ENCODE assay signal across 1 cellular context in the genomic region with DNA sequence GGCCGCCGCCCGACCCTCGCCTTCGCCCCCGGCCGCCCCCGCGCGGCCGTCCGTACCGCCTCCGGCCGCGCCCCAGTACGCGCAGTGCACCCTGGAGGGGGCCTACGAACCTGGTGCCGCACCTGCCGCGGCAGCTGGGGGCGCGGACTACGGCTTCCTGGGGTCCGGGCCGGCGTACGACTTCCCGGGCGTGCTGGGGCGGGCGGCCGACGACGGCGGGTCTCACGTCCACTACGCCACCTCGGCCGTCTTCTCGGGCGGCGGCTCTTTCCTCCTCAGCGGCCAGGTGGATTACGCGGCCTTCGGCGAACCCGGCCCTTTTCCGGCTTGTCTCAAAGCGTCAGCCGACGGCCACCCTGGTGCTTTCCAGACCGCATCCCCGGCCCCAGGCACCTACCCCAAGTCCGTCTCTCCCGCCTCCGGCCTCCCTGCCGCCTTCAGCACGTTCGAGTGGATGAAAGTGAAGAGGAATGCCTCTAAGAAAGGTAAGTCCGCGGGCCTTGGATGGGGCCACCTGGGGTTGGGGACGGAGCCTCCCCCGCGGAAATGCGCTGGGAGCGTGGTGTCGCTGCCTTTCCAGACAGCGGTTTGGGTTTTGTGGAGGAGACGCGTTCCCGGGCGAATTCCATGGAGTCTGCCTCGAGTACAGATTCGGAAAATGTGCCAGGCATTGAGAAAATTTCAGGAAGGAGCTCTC.
A peak's percentile ranks its signal among the peaks of the same experiment; 100 is the strongest.
TF ChIP-seq lines count a peak whose summit lies in the region.

No MANE protein-coding gene starts in this region.

TF ChIP-seq in HEK293, 187 proteins besides CTCF, POLR2A, EP300 and RAD21 (continued from another document):
- TF ChIP-seq, protein P1, sequence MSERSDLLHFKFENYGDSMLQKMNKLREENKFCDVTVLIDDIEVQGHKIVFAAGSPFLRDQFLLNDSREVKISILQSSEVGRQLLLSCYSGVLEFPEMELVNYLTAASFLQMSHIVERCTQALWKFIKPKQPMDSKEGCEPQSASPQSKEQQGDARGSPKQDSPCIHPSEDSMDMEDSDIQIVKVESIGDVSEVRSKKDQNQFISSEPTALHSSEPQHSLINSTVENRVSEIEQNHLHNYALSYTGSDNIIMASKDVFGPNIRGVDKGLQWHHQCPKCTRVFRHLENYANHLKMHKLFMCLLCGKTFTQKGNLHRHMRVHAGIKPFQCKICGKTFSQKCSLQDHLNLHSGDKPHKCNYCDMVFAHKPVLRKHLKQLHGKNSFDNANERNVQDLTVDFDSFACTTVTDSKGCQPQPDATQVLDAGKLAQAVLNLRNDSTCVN (tag by site-specific recombination; optimal IDR thresholded peaks at IDR 0.05): no peak
- TF ChIP-seq ZNF549 (tag by site-specific recombination; IDR thresholded peaks at IDR 0.05) (no peak), ZNF37A (tag by site-specific recombination; IDR thresholded peaks at IDR 0.05) (no peak), ZNF202 (tag by site-specific recombination; IDR thresholded peaks at IDR 0.05; ENCODE audit: borderline replicate concordance) (peak; percentile 19; the same call in 1 of the 2 replicates), ZNF626 (tag by site-specific recombination; IDR thresholded peaks at IDR 0.05) (no peak)
- TF ChIP-seq, protein P2, sequence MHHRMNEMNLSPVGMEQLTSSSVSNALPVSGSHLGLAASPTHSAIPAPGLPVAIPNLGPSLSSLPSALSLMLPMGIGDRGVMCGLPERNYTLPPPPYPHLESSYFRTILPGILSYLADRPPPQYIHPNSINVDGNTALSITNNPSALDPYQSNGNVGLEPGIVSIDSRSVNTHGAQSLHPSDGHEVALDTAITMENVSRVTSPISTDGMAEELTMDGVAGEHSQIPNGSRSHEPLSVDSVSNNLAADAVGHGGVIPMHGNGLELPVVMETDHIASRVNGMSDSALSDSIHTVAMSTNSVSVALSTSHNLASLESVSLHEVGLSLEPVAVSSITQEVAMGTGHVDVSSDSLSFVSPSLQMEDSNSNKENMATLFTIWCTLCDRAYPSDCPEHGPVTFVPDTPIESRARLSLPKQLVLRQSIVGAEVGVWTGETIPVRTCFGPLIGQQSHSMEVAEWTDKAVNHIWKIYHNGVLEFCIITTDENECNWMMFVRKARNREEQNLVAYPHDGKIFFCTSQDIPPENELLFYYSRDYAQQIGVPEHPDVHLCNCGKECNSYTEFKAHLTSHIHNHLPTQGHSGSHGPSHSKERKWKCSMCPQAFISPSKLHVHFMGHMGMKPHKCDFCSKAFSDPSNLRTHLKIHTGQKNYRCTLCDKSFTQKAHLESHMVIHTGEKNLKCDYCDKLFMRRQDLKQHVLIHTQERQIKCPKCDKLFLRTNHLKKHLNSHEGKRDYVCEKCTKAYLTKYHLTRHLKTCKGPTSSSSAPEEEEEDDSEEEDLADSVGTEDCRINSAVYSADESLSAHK (tag by site-specific recombination; IDR thresholded peaks at IDR 0.05): no peak
- TF ChIP-seq, protein P3, sequence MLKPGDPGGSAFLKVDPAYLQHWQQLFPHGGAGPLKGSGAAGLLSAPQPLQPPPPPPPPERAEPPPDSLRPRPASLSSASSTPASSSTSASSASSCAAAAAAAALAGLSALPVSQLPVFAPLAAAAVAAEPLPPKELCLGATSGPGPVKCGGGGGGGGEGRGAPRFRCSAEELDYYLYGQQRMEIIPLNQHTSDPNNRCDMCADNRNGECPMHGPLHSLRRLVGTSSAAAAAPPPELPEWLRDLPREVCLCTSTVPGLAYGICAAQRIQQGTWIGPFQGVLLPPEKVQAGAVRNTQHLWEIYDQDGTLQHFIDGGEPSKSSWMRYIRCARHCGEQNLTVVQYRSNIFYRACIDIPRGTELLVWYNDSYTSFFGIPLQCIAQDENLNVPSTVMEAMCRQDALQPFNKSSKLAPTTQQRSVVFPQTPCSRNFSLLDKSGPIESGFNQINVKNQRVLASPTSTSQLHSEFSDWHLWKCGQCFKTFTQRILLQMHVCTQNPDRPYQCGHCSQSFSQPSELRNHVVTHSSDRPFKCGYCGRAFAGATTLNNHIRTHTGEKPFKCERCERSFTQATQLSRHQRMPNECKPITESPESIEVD (tag by site-specific recombination; IDR thresholded peaks at IDR 0.05): no peak
TF ChIP-seq in HEK293: peak in this region for 1.
